Comparison of ENCODE assay signal across 8 cellular contexts in the genomic region with DNA sequence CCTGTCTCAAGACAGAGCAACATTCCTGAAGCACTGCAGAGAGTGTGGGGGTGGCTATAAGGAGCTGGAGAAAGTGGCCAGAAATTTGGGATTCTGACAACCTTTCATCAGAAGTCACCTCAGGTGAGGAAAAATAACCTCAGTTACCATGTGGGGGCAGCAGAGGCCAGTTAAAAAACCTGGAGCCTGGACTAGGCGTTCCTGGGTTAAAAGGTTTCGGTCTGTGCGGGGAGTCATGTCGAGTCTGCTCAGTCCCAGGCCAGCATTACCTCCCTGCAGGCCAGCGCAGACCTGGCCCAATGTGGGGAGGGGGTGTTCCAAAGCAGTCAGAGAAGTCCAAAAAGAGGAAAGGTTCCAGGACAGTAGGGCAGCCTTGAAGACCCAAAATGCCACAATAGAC. TPM values are rescaled to one million over a fixed set of nuclear protein-coding genes. Genes with fewer than 3 reads are reported as not detected.
A peak's percentile ranks its signal among the peaks of the same experiment; 100 is the strongest.
DNase-seq lines count a peak whose midpoint lies in the region; ATAC-seq and TF ChIP-seq lines count a peak whose summit lies in the region.

No MANE protein-coding gene starts in this region.

- DNase-seq in NCI-H524 (lab: John Stamatoyannopoulos, UW) = peak; percentile 25 to 54
- no peak for DNase-seq in NCI-H524 treated with DMSO at 0.1 percent for 48 hours (lab: John Stamatoyannopoulos, UW)
- DNase-seq in LNCaP clone FGC (ENCODE audit: low read depth) = no peak
- peak in 1 of 2 donors; percentile 28 for DNase-seq in left colon
- DNase-seq in H4 (ENCODE audit: low spot score) = no peak
- no peak for DNase-seq in GM19238 (ENCODE audit: insufficient read length, low spot score)

- ATAC-seq in left colon (peak; percentile 67), HG02938 (IDR thresholded peaks at IDR 0.05; ENCODE audit: unreplicated experiment) (no peak)

- no peaks in the 10 kb centered on the region for H3K9me3 Mint-ChIP-seq in activated naive CD4-positive, alpha-beta T cell treated with anti-CD3 and anti-CD28 coated beads, Interleukin-2, amount 50 U/mL, for 24 hours

- H3K27ac Mint-ChIP-seq in activated naive CD4-positive, alpha-beta T cell treated with anti-CD3 and anti-CD28 coated beads, Interleukin-2, amount 50 U/mL, for 24 hours = peak overlapping the region; percentile 41

- intact Hi-C loops in left colon (cut with DNase I, micrococcal nuclease) = no loop called here

- TF ChIP-seq CTCF in LNCaP clone FGC (IDR thresholded peaks at IDR 0.05; ENCODE audit: control insufficient read depth, extremely low read depth, insufficient read depth) = peak; percentile 57

- H3K36me3 Mint-ChIP-seq in activated naive CD4-positive, alpha-beta T cell treated with anti-CD3 and anti-CD28 coated beads, Interleukin-2, amount 50 U/mL, for 24 hours = no peaks in the 10 kb centered on the region

- H3K4me3 Mint-ChIP-seq in activated naive CD4-positive, alpha-beta T cell treated with anti-CD3 and anti-CD28 coated beads, Interleukin-2, amount 50 U/mL, for 24 hours = peak overlapping the region; percentile 7

- H3K4me1 Mint-ChIP-seq in activated naive CD4-positive, alpha-beta T cell treated with anti-CD3 and anti-CD28 coated beads, Interleukin-2, amount 50 U/mL, for 24 hours = no peaks in the 10 kb centered on the region

- H3K27me3 Mint-ChIP-seq in activated naive CD4-positive, alpha-beta T cell treated with anti-CD3 and anti-CD28 coated beads, Interleukin-2, amount 50 U/mL, for 24 hours = peaks cover 8% of the 10 kb centered on the region

- no peak overlapping the region for H3K4me3 ChIP-seq in LNCaP clone FGC (ENCODE audit: low read depth, low read length)

RNA-seq across cellular contexts. Expression of gene NALF2, which starts 10.9 kb away (rescaled TPM):
- total RNA-seq in left colon = under 1 TPM; 0.67 to 0.70 TPM
- total RNA-seq in H4 (2014; rRNA removed; shearing (Covaris generic)) = 0.06 TPM in 1 of 2 replicates, not detected in the other

Comparison
In these comparisons a context has a peak if more than half of its experiments do, and no peak if none do; other contexts are left out.
1. DNase-seq: peak in NCI-H524 (2 of 2); none in NCI-H524 treated with DMSO at 0.1 percent for 48 hours (single experiment), LNCaP clone FGC (single experiment), H4 (single experiment) and GM19238 (single experiment).